Comparison of ENCODE assay signal across 8 cellular contexts in genomic region chr22:18025898-18026297, GRCh38. TPM values are rescaled to one million over a fixed set of nuclear protein-coding genes. Genes with fewer than 3 reads are reported as not detected.
DNase-seq lines count a peak whose midpoint lies in the region; ATAC-seq and TF ChIP-seq lines count a peak whose summit lies in the region.
"Not testable (repeated sequence)": the region's sequence is repeated elsewhere in the genome, so short reads cannot be mapped to it uniquely, and the experiment has no call there.

No MANE protein-coding gene starts in this region.

- not testable (repeated sequence) for ATAC-seq in natural killer cell

- H3K4me3 ChIP-seq in HEK293 (ENCODE audit: low read depth, low read length); spleen; tibial artery: not testable (repeated sequence)
- peak overlapping the region in 27 of 59 donors; percentile 68 to 91 (median 86) for H3K4me3 ChIP-seq in dorsolateral prefrontal cortex

- not testable (repeated sequence) for H3K9me3 Mint-ChIP-seq in activated naive CD8-positive, alpha-beta T cell (ENCODE audit: low read depth); brain; natural killer cell

- not testable (repeated sequence) for H3K27ac Mint-ChIP-seq in activated naive CD8-positive, alpha-beta T cell; brain; natural killer cell

- POLR2A ChIA-PET in HEK293 (lab: Yijun Ruan, JAX): interaction anchor here (0.7 to 1.7 kb wide), 4 partner anchors 13 to 52 kb away, joined by 3 to 6 read pairs (median 4); partner anchors contain the start of gene PEX26

- peaks cover 27% of the 10 kb centered on the region for H3K27me3 Mint-ChIP-seq in activated naive CD8-positive, alpha-beta T cell
- peaks cover 46% of the 10 kb centered on the region for H3K27me3 Mint-ChIP-seq in brain
- H3K27me3 Mint-ChIP-seq in natural killer cell (ENCODE audit: low read depth in 2 of 2): peaks cover 49 to 54% of the 10 kb centered on the region in 2 donors

- not testable (repeated sequence) for H3K36me3 Mint-ChIP-seq in activated naive CD8-positive, alpha-beta T cell; brain; natural killer cell

- not testable (repeated sequence) for H3K36me3 ChIP-seq in HEK293 (ENCODE audit: control insufficient read depth in 2 of 2, insufficient read depth in 1 of 2, low read length in 2 of 2); spleen; tibial artery

- not testable (repeated sequence) for TF ChIP-seq POLR2A in spleen (IDR thresholded peaks at IDR 0.05)

- TF ChIP-seq CTCF in HEK293 (tag by site-specific recombination; IDR thresholded peaks at IDR 0.05); brain (conservative IDR thresholded peaks at IDR 0.05); dorsolateral prefrontal cortex (IDR thresholded peaks at IDR 0.05 in 54 of 56, conservative IDR thresholded peaks at IDR 0.05 in 2 of 56; ENCODE audit: low read depth in 1 of 56, partially characterized antibody in 56 of 56); natural killer cell (IDR thresholded peaks at IDR 0.05); spleen (IDR thresholded peaks at IDR 0.05 in 8 of 11, conservative IDR thresholded peaks at IDR 0.05 in 3 of 11); tibial artery (IDR thresholded peaks at IDR 0.05): not testable (repeated sequence)

- H3K4me1 Mint-ChIP-seq in activated naive CD8-positive, alpha-beta T cell (ENCODE audit: low read depth): peaks cover 14% of the 10 kb centered on the region
- H3K4me1 Mint-ChIP-seq in brain (peaks cover 37% of the 10 kb centered on the region), natural killer cell (peaks cover 15 to 16% of the 10 kb centered on the region in 2 donors)

- H3K27me3 ChIP-seq in dorsolateral prefrontal cortex, tibial artery: not testable (repeated sequence)
- H3K27me3 ChIP-seq in spleen (replicated peaks in 1 of 7): peaks cover 0 to 44% (median 0%) of the 10 kb centered on the region in 7 donors

- DNase-seq in dorsolateral prefrontal cortex, natural killer cell: not testable (repeated sequence)
- DNase-seq in posterior vena cava (ENCODE audit: low spot score): peak; percentile 11
- peak; percentile 12 for DNase-seq in spleen
- peak in 1 of 2 donors; percentile 15 for DNase-seq in tibial artery

- H3K9me3 ChIP-seq in HEK293 (ENCODE audit: control insufficient read depth, insufficient read depth, low read depth, low read length); spleen; tibial artery: not testable (repeated sequence)

- not testable (repeated sequence) for H3K27ac ChIP-seq in HEK293 (ENCODE audit: extremely low read depth, low read depth, low read length); spleen
- H3K27ac ChIP-seq in dorsolateral prefrontal cortex (peak overlapping the region in 49 of 59 donors; percentile 17 to 97 (median 93)), tibial artery (peak overlapping the region; percentile 87 to 92)

- WGBS in spleen, 5 donors: 91 to 96% (median 91%) methylated on average over 4 of the region's 4 CpGs

- CTCF ChIA-PET in HEK293 (lab: Yijun Ruan, JAX): interaction anchor here (0.5 to 5.1 kb wide), 14 partner anchors 8 to 194 kb away, joined by 3 to 48 read pairs (median 4); partner anchors contain the start of gene PEX26

- intact Hi-C loops in dorsolateral prefrontal cortex (cut with DNase I) (loop anchor here (2.0 kb wide), 3 partner anchors 19 to 51 kb away; partner anchors contain the start of gene PEX26 (in 1 of the 2)), natural killer cell (cut with micrococcal nuclease) (loop anchor here (2.0 kb wide), 1 partner anchor 195 kb away; no protein-coding TSS in a partner anchor), spleen (cut with DNase I; ENCODE audit: low total_unique reads) (loop anchor here (5.0 to 10.0 kb wide), 2 partner anchors 111 to 194 kb away; no protein-coding TSS in a partner anchor), tibial artery (cut with DNase I; ENCODE audit: low total_unique reads) (loop anchor here (10.0 kb wide), 1 partner anchor 49 kb away; the partner anchor contains the start of gene PEX26)
- intact Hi-C loops in posterior vena cava (cut with DNase I): not testable (repeated sequence)

- peak overlapping the region; percentile 40 for H3K4me3 Mint-ChIP-seq in activated naive CD8-positive, alpha-beta T cell
- H3K4me3 Mint-ChIP-seq in brain (peak overlapping the region in 4 of 5 experiments; percentile 6 to 44 (median 32)), natural killer cell (peak overlapping the region; percentile 35)

- not testable (repeated sequence) for H3K4me1 ChIP-seq in HEK293 (ENCODE audit: control insufficient read depth, insufficient read depth, low read length)
- H3K4me1 ChIP-seq in spleen: peaks cover 0 to 28% (median 23%) of the 10 kb centered on the region in 6 donors
- H3K4me1 ChIP-seq in tibial artery: peaks cover 0 to 33% (median 20%) of the 10 kb centered on the region in 4 donors

TF ChIP-seq in HEK293, 187 proteins besides CTCF, POLR2A, EP300 and RAD21:
- peak; percentile 73 for TF ChIP-seq ZNF121 (tag by site-specific recombination; IDR thresholded peaks at IDR 0.05)

RNA-seq across cellular contexts. Expression of gene MICAL3, which starts 1.5 kb away (rescaled TPM):
- polyA plus RNA-seq in brain (ENCODE audit: insufficient read depth, low read depth, low replicate concordance) (30.9 TPM), spleen (10 to 100 TPM in 1 of 3 donors, 1 to 10 TPM in 2; 2.6 to 14.9 (median 3.1) TPM)
- total RNA-seq in dorsolateral prefrontal cortex (100 to 1,000 TPM; 126 to 274 (median 183) TPM), natural killer cell (10 to 100 TPM; 17.1 to 36.3 (median 34.3) TPM), posterior vena cava (100 to 1,000 TPM; 106 to 114 TPM), spleen (100 to 1,000 TPM in 2 of 7 donors, 10 to 100 TPM in 5; 54.3 to 133 (median 92.1) TPM)

RNA-seq across cellular contexts. Expression of gene PEX26, which starts 51.9 kb away (rescaled TPM):
- polyA plus RNA-seq in brain (ENCODE audit: insufficient read depth, low read depth, low replicate concordance) (30.2 TPM), spleen (10 to 100 TPM in 1 of 3 donors, 1 to 10 TPM in 2; 5.1 to 22.7 (median 7.1) TPM)
- total RNA-seq in dorsolateral prefrontal cortex (10 to 100 TPM; 40.8 to 77.7 (median 61.3) TPM), natural killer cell (10 to 100 TPM; 27.6 to 37.4 (median 31.2) TPM), posterior vena cava (10 to 100 TPM; 25.5 to 28.5 TPM), spleen (10 to 100 TPM; 29.2 to 41.0 (median 37.4) TPM)
